Comparison of ENCODE assay signal across 8 cellular contexts in the genomic region with DNA sequence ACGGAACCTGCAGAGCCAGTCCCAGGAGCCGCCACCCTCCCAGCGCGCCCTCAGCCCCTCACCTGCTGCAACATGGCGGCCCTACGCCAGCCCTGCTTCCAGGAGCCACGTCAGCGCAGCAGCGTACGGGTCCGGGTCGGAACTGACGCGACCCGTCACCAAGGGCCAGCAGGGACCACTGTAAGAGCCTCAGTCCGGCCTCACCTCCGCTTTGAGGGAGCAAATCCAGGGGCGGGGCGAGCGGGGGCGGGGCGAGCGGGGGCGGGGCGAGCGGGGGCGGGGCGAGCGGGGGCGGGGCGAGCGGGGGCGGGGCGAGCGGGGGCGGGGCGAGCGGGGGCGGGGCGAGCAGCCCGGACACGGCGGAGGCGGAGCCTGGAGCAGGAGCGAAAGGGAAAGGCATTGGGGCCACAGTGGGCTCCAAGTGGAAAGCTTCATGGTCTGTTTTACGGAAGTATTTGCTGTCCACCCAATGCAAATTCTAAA. TPM values are rescaled to one million over a fixed set of nuclear protein-coding genes. Genes with fewer than 3 reads are reported as not detected.
A peak's percentile ranks its signal among the peaks of the same experiment; 100 is the strongest.
DNase-seq lines count a peak whose midpoint lies in the region; ATAC-seq and TF ChIP-seq lines count a peak whose summit lies in the region.
"Not testable (repeated sequence)": the region's sequence is repeated elsewhere in the genome, so short reads cannot be mapped to it uniquely, and the experiment has no call there.

A gene (minus strand): TSS at position 109 of the 483 bp plus-strand sequence. CDS start 35 bp downstream, at position 74.

- not testable (repeated sequence) for H3K36me3 ChIP-seq in adipocyte (ENCODE audit: control insufficient read depth, insufficient read depth, low read length, severe bottlenecking); ovary

- not testable (repeated sequence) for H3K36me3 Mint-ChIP-seq in T-helper 17 cell (ENCODE audit: low read depth)

- peak within 1 kb of the TSS; percentile 88 for H3K4me3 Mint-ChIP-seq in T-helper 17 cell

- H3K27ac Mint-ChIP-seq in T-helper 17 cell, result not testable (repeated sequence)

- H3K4me1 Mint-ChIP-seq in T-helper 17 cell, result peaks cover 15% of the 10 kb centered on the region

- TF ChIP-seq POLR2A in ovary (IDR thresholded peaks at IDR 0.05), result peak; percentile 27

- intact Hi-C loops in cardiac septum (cut with DNase I); ovary (cut with DNase I): not testable (repeated sequence)

- DNase-seq in NCI-H1092 (lab: John Stamatoyannopoulos, UW) (peak; percentile 46), T-helper 17 cell (peak; percentile 40 to 71 (median 57)), adipocyte (ENCODE audit: low read depth) (peak; percentile 69), cardiac septum (ENCODE audit: low spot score) (peak; percentile 88), ovary (peak; percentile 72 to 84 (median 80)), superior temporal gyrus (ENCODE audit: extremely low spot score) (peak; percentile 54)

- H3K9ac ChIP-seq in adipocyte (ENCODE audit: low read length), result peak within 1 kb of the TSS; percentile 81

- not testable (repeated sequence) for TF ChIP-seq EP300 in ovary (IDR thresholded peaks at IDR 0.05)

- peak within 1 kb of the TSS; percentile 64; the same call in 1 of the 2 replicates for H3K4me3 ChIP-seq in GM08714 (ENCODE audit: low read length)
- H3K4me3 ChIP-seq in adipocyte (ENCODE audit: low read length), result peak within 1 kb of the TSS; percentile 85
- peak within 1 kb of the TSS; percentile 87 for H3K4me3 ChIP-seq in ovary

- peak within 1 kb of the TSS; percentile 77 to 86 for H3K27ac ChIP-seq in ovary

- ATAC-seq in HG02610 (IDR thresholded peaks at IDR 0.05; ENCODE audit: unreplicated experiment) (peak; percentile 84), T-helper 17 cell (peak; percentile 81)

- not testable (repeated sequence) for H3K9me3 ChIP-seq in T-helper 17 cell (ENCODE audit: control insufficient read depth, low read length, poor library complexity, severe bottlenecking); adipocyte (ENCODE audit: control insufficient read depth, low read length); ovary

- not testable (repeated sequence) for H3K27me3 ChIP-seq in adipocyte (replicated peaks; ENCODE audit: control insufficient read depth, insufficient read depth, low read length); ovary

- H3K27me3 Mint-ChIP-seq in T-helper 17 cell, result not testable (repeated sequence)

- TF ChIP-seq CTCF in ovary (IDR thresholded peaks at IDR 0.05), result not testable (repeated sequence)

- WGBS in ovary, 3 donors, result 0 to 3% (median 0%) methylated on average over 9 to 39 of the region's 46 CpGs

- H3K4me1 ChIP-seq in adipocyte (ENCODE audit: control insufficient read depth, insufficient read depth, low read length); ovary (ENCODE audit: insufficient read depth): not testable (repeated sequence)

RNA-seq across cellular contexts. Expression of the gene that starts here (rescaled TPM):
- 10 to 100 TPM; 18.2 to 21.8 TPM for total RNA-seq in T-helper 17 cell
- total RNA-seq in cardiac septum, result 6.9 TPM
- 10 to 100 TPM; 16.7 to 31.7 (median 24.7) TPM for total RNA-seq in ovary
- 10 to 100 TPM in 1 of 2 donors, 1 to 10 TPM in 1; 5.8 to 11.5 TPM for polyA plus RNA-seq in ovary

Comparison
In these comparisons a context has a peak if more than half of its experiments do, and no peak if none do; other contexts are left out.
1. Peak in every context shown above with its lines: DNase-seq, ATAC-seq, H3K4me3 ChIP-seq and H3K27ac ChIP-seq.